11 cellular contexts compared by ENCODE assay signal in the genomic region with DNA sequence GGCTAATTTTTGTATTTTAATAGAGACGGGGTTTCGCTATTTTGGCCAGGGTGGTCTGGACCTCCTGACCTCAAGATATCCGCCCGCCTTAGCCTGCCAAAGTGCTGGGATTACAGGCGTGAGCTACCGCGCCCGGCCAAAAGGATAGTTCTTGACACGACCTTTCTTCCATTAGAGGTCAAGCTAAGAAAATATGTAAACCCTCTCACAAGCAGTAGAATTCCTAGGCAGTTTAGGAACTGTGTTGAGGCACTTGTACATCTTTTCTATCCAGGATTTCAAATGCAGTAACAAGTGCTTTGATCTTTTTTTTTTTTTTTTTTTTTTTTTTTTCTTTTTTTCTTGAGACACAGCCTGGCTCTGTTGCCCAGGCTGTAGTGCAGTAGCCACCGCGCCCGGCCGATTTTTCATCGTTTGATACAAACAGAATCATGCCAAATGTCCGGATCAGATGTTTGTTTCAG. TPM values are rescaled to one million over a fixed set of nuclear protein-coding genes. Genes with fewer than 3 reads are reported as not detected.
DNase-seq lines count a peak whose midpoint lies in the region; ATAC-seq and TF ChIP-seq lines count a peak whose summit lies in the region.
"Had no signal": no experiment of that assay in that cellular context is flagged by ENCODE, and none has a peak within 500 bp of the region (broad histone marks: within the 10 kb centered on the region; RNA-seq: fewer than 3 reads in every experiment).

No MANE protein-coding gene starts in this region.

- peaks cover 57% of the 10 kb centered on the region for H3K4me1 Mint-ChIP-seq in WTC11
- H3K4me1 Mint-ChIP-seq in immature natural killer cell = peaks cover 46 to 61% of the 10 kb centered on the region in 2 donors

- peaks cover 66% of the 10 kb centered on the region for H3K4me1 ChIP-seq in left ventricle myocardium inferior
- H3K4me1 ChIP-seq in thymus (ENCODE audit: control insufficient read depth, insufficient read depth, low read length) = peaks cover 17% of the 10 kb centered on the region

- H3K27ac ChIP-seq in left ventricle myocardium inferior (replicated peaks) (peak overlapping the region; percentile 88), thymus (ENCODE audit: low read depth) (peak overlapping the region; percentile 38)

- H3K36me3 ChIP-seq in left ventricle myocardium inferior = peaks cover 13% of the 10 kb centered on the region
- H3K36me3 ChIP-seq in thymus (ENCODE audit: control insufficient read depth, insufficient read depth) = no peaks in the 10 kb centered on the region

- H3K27ac Mint-ChIP-seq in WTC11 (no peak overlapping the region), immature natural killer cell (peak overlapping the region; percentile 65 to 98 (median 87))

- H3K27me3 Mint-ChIP-seq in WTC11 (ENCODE audit: low read depth) (no peaks in the 10 kb centered on the region), immature natural killer cell (ENCODE audit: low read depth in 3 of 3) (peaks cover 11 to 19% (median 19%) of the 10 kb centered on the region in 3 donors)

- H3K4me3 Mint-ChIP-seq in WTC11 (peak overlapping the region; percentile 88), immature natural killer cell (peak overlapping the region; percentile 38 to 97 (median 91))

- H3K9me3 Mint-ChIP-seq in WTC11 (no peaks in the 10 kb centered on the region), immature natural killer cell (no peaks in the 10 kb centered on the region)

- H3K9me3 ChIP-seq in left ventricle myocardium inferior (replicated peaks) (no peaks in the 10 kb centered on the region), thymus (ENCODE audit: control insufficient read depth) (no peaks in the 10 kb centered on the region)

- DNase-seq in left ventricle myocardium inferior = no peak
- DNase-seq in left ventricle myocardium superior = no peak
- no peak for DNase-seq in WTC11 (ENCODE audit: low spot score)
- DNase-seq in immature natural killer cell = no peak
- no peak for DNase-seq in effector CD4-positive, alpha-beta T cell
- no peak for DNase-seq in NCI-H526 (lab: John Stamatoyannopoulos, UW)
- DNase-seq: islet precursor cell, NCI-H187 treated with DMSO at 0.1 percent for 48 hours had no signal

- H3K4me3 ChIP-seq in left ventricle myocardium inferior (peak overlapping the region; percentile 94), thymus (ENCODE audit: low read length) (no peak overlapping the region)

- H3K27me3 ChIP-seq in left ventricle myocardium inferior (ENCODE audit: low read depth) (no peaks in the 10 kb centered on the region), thymus (ENCODE audit: control insufficient read depth, insufficient read depth) (no peaks in the 10 kb centered on the region)

- no peak for TF ChIP-seq CTCF in left ventricle myocardium inferior (IDR thresholded peaks at IDR 0.05; ENCODE audit: borderline replicate concordance)
- TF ChIP-seq CTCF in WTC11 (IDR thresholded peaks at IDR 0.05) = no peak

- H3K36me3 Mint-ChIP-seq in WTC11 = peaks cover 16% of the 10 kb centered on the region
- peaks cover 0 to 4% (median 3%) of the 10 kb centered on the region in 3 donors for H3K36me3 Mint-ChIP-seq in immature natural killer cell

- ATAC-seq in left ventricle myocardium superior (no peak), WTC11 (no peak), esophagus mucosa (no peak)
- ATAC-seq: activated CD4-positive, CD25-positive, alpha-beta regulatory T cell treated with anti-CD3 and anti-CD28 coated beads, Interleukin-2, amount 50 U/mL, for 24 hours had no signal

- CTCF ChIA-PET in WTC11 (lab: Charles Lee) = interaction anchor here (0.8 to 2.0 kb wide), 5 partner anchors 9 to 181 kb away, joined by 3 to 12 read pairs (median 8); partner anchors contain the start of gene TMC7

- POLR2A ChIA-PET in WTC11 (lab: Charles Lee) = interaction anchor here (0.6 to 5.2 kb wide), 2 partner anchors 9 to 13 kb away, joined by 3 to 60 read pairs; partner anchors contain the start of gene RPS15A

- WGBS in thymus = 98% methylated on average over 15 of the region's 15 CpGs

- intact Hi-C loops in left ventricle myocardium inferior (cut with micrococcal nuclease) (no loop called here), left ventricle myocardium superior (cut with micrococcal nuclease) (no loop called here)

TF ChIP-seq in WTC11, 78 proteins besides CTCF, POLR2A, EP300 and RAD21 (continues in another document):
- TF ChIP-seq NFATC4 (CRISPR knock-in tag; IDR thresholded peaks at IDR 0.05) (no peak), ATF2 (CRISPR knock-in tag; IDR thresholded peaks at IDR 0.05; ENCODE audit: borderline replicate concordance, low read depth) (no peak), ZNF416 (CRISPR knock-in tag; IDR thresholded peaks at IDR 0.05) (no peak), AFF4 (CRISPR knock-in tag; IDR thresholded peaks at IDR 0.05; ENCODE audit: borderline replicate concordance) (no peak), MYBL2 (CRISPR knock-in tag; IDR thresholded peaks at IDR 0.05) (no peak)
- TF ChIP-seq, protein P1, sequence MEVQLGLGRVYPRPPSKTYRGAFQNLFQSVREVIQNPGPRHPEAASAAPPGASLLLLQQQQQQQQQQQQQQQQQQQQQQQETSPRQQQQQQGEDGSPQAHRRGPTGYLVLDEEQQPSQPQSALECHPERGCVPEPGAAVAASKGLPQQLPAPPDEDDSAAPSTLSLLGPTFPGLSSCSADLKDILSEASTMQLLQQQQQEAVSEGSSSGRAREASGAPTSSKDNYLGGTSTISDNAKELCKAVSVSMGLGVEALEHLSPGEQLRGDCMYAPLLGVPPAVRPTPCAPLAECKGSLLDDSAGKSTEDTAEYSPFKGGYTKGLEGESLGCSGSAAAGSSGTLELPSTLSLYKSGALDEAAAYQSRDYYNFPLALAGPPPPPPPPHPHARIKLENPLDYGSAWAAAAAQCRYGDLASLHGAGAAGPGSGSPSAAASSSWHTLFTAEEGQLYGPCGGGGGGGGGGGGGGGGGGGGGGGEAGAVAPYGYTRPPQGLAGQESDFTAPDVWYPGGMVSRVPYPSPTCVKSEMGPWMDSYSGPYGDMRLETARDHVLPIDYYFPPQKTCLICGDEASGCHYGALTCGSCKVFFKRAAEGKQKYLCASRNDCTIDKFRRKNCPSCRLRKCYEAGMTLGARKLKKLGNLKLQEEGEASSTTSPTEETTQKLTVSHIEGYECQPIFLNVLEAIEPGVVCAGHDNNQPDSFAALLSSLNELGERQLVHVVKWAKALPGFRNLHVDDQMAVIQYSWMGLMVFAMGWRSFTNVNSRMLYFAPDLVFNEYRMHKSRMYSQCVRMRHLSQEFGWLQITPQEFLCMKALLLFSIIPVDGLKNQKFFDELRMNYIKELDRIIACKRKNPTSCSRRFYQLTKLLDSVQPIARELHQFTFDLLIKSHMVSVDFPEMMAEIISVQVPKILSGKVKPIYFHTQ (CRISPR knock-in tag; IDR thresholded peaks at IDR 0.05) = no peak

RNA-seq across cellular contexts. Expression of gene ARL6IP1, which starts 1.4 kb away (rescaled TPM):
- 22.5 TPM for total RNA-seq in left ventricle myocardium inferior
- 25.9 TPM for total RNA-seq in left ventricle myocardium superior
- total RNA-seq in WTC11 (2021) = 137 to 172 TPM (median 151 TPM) in 3 replicates
- polyA plus RNA-seq in immature natural killer cell = 100 to 1,000 TPM; 267 to 497 (median 308) TPM
- polyA plus RNA-seq in thymus = 120 TPM
- 76.4 TPM for total RNA-seq in esophagus mucosa

RNA-seq across cellular contexts. Expression of gene RPS15A, which starts 12.7 kb away (rescaled TPM):
- 683 TPM for total RNA-seq in left ventricle myocardium inferior
- total RNA-seq in left ventricle myocardium superior = 683 TPM
- total RNA-seq in WTC11 (2021) = 1,612 to 1,889 TPM (median 1,831 TPM) in 3 replicates
- polyA plus RNA-seq in immature natural killer cell = 1,000 to 10,000 TPM in 2 of 3 donors, 100 to 1,000 TPM in 1; 767 to 2,522 (median 1,576) TPM
- polyA plus RNA-seq in thymus = 6,819 TPM
- 1,438 TPM for total RNA-seq in esophagus mucosa
